In the genomic region with DNA sequence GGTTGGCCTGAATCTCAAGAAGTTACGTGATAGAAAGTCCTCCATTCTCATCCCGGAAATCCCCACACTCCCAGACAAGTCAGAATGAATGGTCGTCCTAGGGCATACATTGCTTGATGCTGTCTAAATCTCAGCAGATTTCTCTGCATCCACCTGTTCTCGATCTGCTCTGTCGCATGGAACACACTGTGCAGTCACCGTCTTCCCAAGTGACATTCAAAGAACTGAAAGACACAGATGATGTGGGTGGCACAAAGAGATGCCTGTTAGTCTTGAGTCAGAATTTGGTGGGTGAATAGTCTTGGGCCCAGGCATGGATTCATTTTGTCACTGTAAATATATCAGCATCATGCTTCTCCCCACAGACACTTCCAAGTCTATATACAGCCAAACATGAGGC, we compare ENCODE assay signal across 9 cellular contexts. TPM values are rescaled to one million over a fixed set of nuclear protein-coding genes. Genes with fewer than 3 reads are reported as not detected.
"Had no signal": no experiment of that assay in that cellular context is flagged by ENCODE, and none has a peak within 500 bp of the region (broad histone marks: within the 10 kb centered on the region; RNA-seq: fewer than 3 reads in every experiment).

No MANE protein-coding gene starts in this region.

- DNase-seq: GDM1, GF-D8 had no signal

- ATAC-seq: GM12878 had no signal

- FAIRE-seq: G401.6, GM12878, GM12891, GM12892, GM18507, GM19239 had no signal

- H3K4me3 ChIP-seq: GM12878 had no signal

RNA-seq across cellular contexts. Expression of a gene that starts 0.5 kb away (rescaled TPM):
- total RNA-seq: G401, GM12878 had no signal
- polyA plus RNA-seq: GM12878 had no signal

RNA-seq across cellular contexts. Expression of a gene that starts 5.3 kb away (rescaled TPM):
- total RNA-seq: G401, GM12878 had no signal
- polyA plus RNA-seq: GM12878 had no signal

RNA-seq across cellular contexts. Expression of a gene that starts 6.1 kb away (rescaled TPM):
- total RNA-seq: G401, GM12878 had no signal
- polyA plus RNA-seq: GM12878 had no signal

RNA-seq across cellular contexts. Expression of a gene that starts 17.8 kb away (rescaled TPM):
- total RNA-seq: G401, GM12878 had no signal
- polyA plus RNA-seq: GM12878 had no signal

RNA-seq across cellular contexts. Expression of a gene that starts 23.5 kb away (rescaled TPM):
- total RNA-seq: G401, GM12878 had no signal
- polyA plus RNA-seq: GM12878 had no signal
